Comparison of ENCODE assay signal across 8 cellular contexts in genomic region chr3:119637679-119638525, GRCh38. TPM values are rescaled to one million over a fixed set of nuclear protein-coding genes. Genes with fewer than 3 reads are reported as not detected.
DNase-seq lines count a peak whose midpoint lies in the region; ATAC-seq and TF ChIP-seq lines count a peak whose summit lies in the region.

No MANE protein-coding gene starts in this region.

- H3K4me2 ChIP-seq in Loucy (ENCODE audit: low read depth, low read length, poor library complexity, severe bottlenecking) = no peak overlapping the region

- peak; percentile 42 for ATAC-seq in GM18498 (IDR thresholded peaks at IDR 0.05; ENCODE audit: unreplicated experiment)
- ATAC-seq in GM21825 (IDR thresholded peaks at IDR 0.05; ENCODE audit: unreplicated experiment) = peak; percentile 32

- H3K9me3 ChIP-seq in Loucy (ENCODE audit: insufficient read depth, low read depth, low read length) (no peaks in the 10 kb centered on the region), breast epithelium (no peaks in the 10 kb centered on the region)

- H4K20me1 ChIP-seq in Loucy (ENCODE audit: insufficient read depth, low read length, poor library complexity, severe bottlenecking) = no peaks in the 10 kb centered on the region

- H3K27me3 ChIP-seq in Loucy (ENCODE audit: insufficient read depth, low read length, poor library complexity, severe bottlenecking) = no peaks in the 10 kb centered on the region
- no peaks in the 10 kb centered on the region for H3K27me3 ChIP-seq in breast epithelium

- H3K4me1 Mint-ChIP-seq in mesothelial cell of epicardium = peaks cover 18% of the 10 kb centered on the region

- no peaks in the 10 kb centered on the region for H3K9me3 Mint-ChIP-seq in mesothelial cell of epicardium

- H3K9ac ChIP-seq in Loucy (ENCODE audit: low read depth, low read length, poor library complexity, severe bottlenecking) = peak overlapping the region; percentile 63

- H3K4me1 ChIP-seq in Loucy (ENCODE audit: insufficient read depth, low read length, poor library complexity, severe bottlenecking) (peaks cover 11% of the 10 kb centered on the region), breast epithelium (no peaks in the 10 kb centered on the region)

- H3K36me3 ChIP-seq in Loucy (ENCODE audit: insufficient read depth, low read length) = no peaks in the 10 kb centered on the region
- no peaks in the 10 kb centered on the region for H3K36me3 ChIP-seq in breast epithelium

- no peaks in the 10 kb centered on the region for H3K79me2 ChIP-seq in Loucy (ENCODE audit: insufficient read depth, low read length)

- no peak for TF ChIP-seq POLR2A in breast epithelium (IDR thresholded peaks at IDR 0.05)

- H3K27ac Mint-ChIP-seq in mesothelial cell of epicardium = peak overlapping the region; percentile 89

- DNase-seq in breast epithelium (ENCODE audit: low spot score in 2 of 2) (no peak), mesothelial cell of epicardium (ENCODE audit: low spot score in 2 of 2, unreplicated experiment in 2 of 2) (no peak), OCI-M2 (lab: John Stamatoyannopoulos, UW; ENCODE audit: unreplicated experiment) (no peak), NCI-H1092 treated with DMSO at 0.1 percent for 48 hours (lab: John Stamatoyannopoulos, UW) (no peak)
- no peak for DNase-seq in activated effector memory CD4-positive, alpha-beta T cell treated with Interleukin-2 at 50 U/mL for 16 hours

- no peak overlapping the region for H2AFZ ChIP-seq in Loucy (ENCODE audit: low read length)

- intact Hi-C loops in breast epithelium (cut with DNase I; ENCODE audit: low total_unique reads) = no loop called here

- H3K4me3 Mint-ChIP-seq in mesothelial cell of epicardium = no peak overlapping the region

- TF ChIP-seq CTCF in Loucy (conservative IDR thresholded peaks at IDR 0.05; ENCODE audit: low read length) (no peak), breast epithelium (IDR thresholded peaks at IDR 0.05) (no peak), mesothelial cell of epicardium (IDR thresholded peaks at IDR 0.05; ENCODE audit: unreplicated experiment) (no peak)

- no peaks in the 10 kb centered on the region for H3K27me3 Mint-ChIP-seq in mesothelial cell of epicardium (ENCODE audit: low read depth)

- no peaks in the 10 kb centered on the region for H3F3A ChIP-seq in Loucy (ENCODE audit: low read depth)

- H3K36me3 Mint-ChIP-seq in mesothelial cell of epicardium = peaks cover 4% of the 10 kb centered on the region

- no peak overlapping the region for H3K4me3 ChIP-seq in Loucy (ENCODE audit: low read length, poor library complexity, severe bottlenecking)
- H3K4me3 ChIP-seq in breast epithelium = no peak overlapping the region

- H3K9me2 ChIP-seq in Loucy (replicated peaks; ENCODE audit: low read depth, low read length) = no peaks in the 10 kb centered on the region

- H3K27ac ChIP-seq in breast epithelium = peak overlapping the region; percentile 64 to 85

RNA-seq across cellular contexts. Expression of gene POPDC2, which starts 22.5 kb away (rescaled TPM):
- total RNA-seq in breast epithelium (1 to 10 TPM; 1.1 to 7.9 (median 6.9) TPM), mesothelial cell of epicardium (3.4 to 3.5 TPM (median 3.5 TPM) in 3 replicates)

RNA-seq across cellular contexts. Expression of gene COX17, which starts 39.3 kb away (rescaled TPM):
- 10 to 100 TPM; 26.7 to 42.6 (median 33.4) TPM for total RNA-seq in breast epithelium
- 16.0 to 18.1 TPM (median 17.3 TPM) in 3 replicates for total RNA-seq in mesothelial cell of epicardium

RNA-seq across cellular contexts. Expression of gene PLA1A, which starts 40.2 kb away (rescaled TPM):
- total RNA-seq in breast epithelium (1 to 10 TPM in 2 of 3 donors, under 1 TPM in 1; 0.59 to 4.9 (median 2.1) TPM), mesothelial cell of epicardium (not detected in 3 replicates)

RNA-seq across cellular contexts. Expression of gene ADPRH, which starts 58.6 kb away (rescaled TPM):
- 10 to 100 TPM in 1 of 3 donors, 1 to 10 TPM in 2; 5.9 to 10.9 (median 9.8) TPM for total RNA-seq in breast epithelium
- total RNA-seq in mesothelial cell of epicardium = 1.9 to 2.3 TPM (median 2.2 TPM) in 3 replicates
